1 cellular context compared by ENCODE assay signal in the genomic region with DNA sequence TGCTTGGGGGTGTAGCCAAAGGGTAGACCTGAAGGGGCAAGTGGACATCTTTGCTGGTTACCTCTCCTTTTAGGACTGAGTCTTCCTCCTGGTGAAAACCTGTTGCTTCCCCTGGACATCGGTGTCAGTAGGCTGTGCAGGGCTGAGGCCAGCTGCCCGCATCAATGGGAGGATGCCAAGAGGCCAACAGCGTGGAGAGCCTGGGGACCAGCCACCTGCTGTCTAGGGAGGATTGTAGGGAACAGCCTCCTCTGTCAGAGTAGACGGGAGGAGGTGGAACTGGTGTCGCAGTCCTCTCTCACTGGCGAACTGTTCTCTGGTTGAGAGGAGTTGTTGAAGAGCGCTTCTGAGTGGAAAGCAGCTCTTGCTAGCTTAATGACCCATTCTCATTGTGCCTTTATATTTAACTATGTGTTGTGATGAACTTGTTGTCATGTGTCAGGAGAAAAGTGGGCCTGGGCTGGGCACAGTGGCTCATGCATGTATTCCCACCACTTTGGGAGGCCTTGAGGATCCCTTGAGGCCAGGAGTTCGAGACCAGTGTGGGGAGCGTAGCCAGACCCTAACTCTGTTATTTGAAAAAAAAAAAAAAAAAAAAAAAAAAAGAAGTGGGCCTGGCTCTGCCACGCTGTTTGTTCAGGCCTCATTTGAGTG.
TF ChIP-seq lines count a peak whose summit lies in the region.

No MANE protein-coding gene starts in this region.

TF ChIP-seq in HepG2, 621 proteins besides CTCF, POLR2A, EP300 and RAD21:
- TF ChIP-seq SNAPC2 (CRISPR knock-in tag; IDR thresholded peaks at IDR 0.05) (no peak), CCDC6 (CRISPR knock-in tag; IDR thresholded peaks at IDR 0.05) (no peak), SALL1 (CRISPR knock-in tag; IDR thresholded peaks at IDR 0.05) (no peak), NR2C2 (CRISPR knock-in tag; IDR thresholded peaks at IDR 0.05; ENCODE audit: borderline replicate concordance) (no peak), ISX (CRISPR knock-in tag; conservative IDR thresholded peaks at IDR 0.05) (no peak), ZNF615 (CRISPR knock-in tag; IDR thresholded peaks at IDR 0.05; ENCODE audit: borderline replicate concordance) (no peak), KAT8 (CRISPR knock-in tag; IDR thresholded peaks at IDR 0.05) (no peak), CC2D1A (CRISPR knock-in tag; IDR thresholded peaks at IDR 0.05) (no peak), HMG20A (CRISPR knock-in tag; IDR thresholded peaks at IDR 0.05; ENCODE audit: borderline replicate concordance) (no peak), KLF15 (CRISPR knock-in tag; IDR thresholded peaks at IDR 0.05; ENCODE audit: borderline replicate concordance) (no peak), ZNF230 (CRISPR knock-in tag; IDR thresholded peaks at IDR 0.05) (no peak), ZNF225 (CRISPR knock-in tag; IDR thresholded peaks at IDR 0.05) (no peak), ZNF781 (CRISPR knock-in tag; IDR thresholded peaks at IDR 0.05; ENCODE audit: borderline replicate concordance, not compliant biosample characterization) (no peak)
- TF ChIP-seq, protein P1, sequence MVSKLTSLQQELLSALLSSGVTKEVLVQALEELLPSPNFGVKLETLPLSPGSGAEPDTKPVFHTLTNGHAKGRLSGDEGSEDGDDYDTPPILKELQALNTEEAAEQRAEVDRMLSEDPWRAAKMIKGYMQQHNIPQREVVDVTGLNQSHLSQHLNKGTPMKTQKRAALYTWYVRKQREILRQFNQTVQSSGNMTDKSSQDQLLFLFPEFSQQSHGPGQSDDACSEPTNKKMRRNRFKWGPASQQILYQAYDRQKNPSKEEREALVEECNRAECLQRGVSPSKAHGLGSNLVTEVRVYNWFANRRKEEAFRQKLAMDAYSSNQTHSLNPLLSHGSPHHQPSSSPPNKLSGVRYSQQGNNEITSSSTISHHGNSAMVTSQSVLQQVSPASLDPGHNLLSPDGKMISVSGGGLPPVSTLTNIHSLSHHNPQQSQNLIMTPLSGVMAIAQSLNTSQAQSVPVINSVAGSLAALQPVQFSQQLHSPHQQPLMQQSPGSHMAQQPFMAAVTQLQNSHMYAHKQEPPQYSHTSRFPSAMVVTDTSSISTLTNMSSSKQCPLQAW (CRISPR knock-in tag; IDR thresholded peaks at IDR 0.05) = no peak
- TF ChIP-seq, protein P2, sequence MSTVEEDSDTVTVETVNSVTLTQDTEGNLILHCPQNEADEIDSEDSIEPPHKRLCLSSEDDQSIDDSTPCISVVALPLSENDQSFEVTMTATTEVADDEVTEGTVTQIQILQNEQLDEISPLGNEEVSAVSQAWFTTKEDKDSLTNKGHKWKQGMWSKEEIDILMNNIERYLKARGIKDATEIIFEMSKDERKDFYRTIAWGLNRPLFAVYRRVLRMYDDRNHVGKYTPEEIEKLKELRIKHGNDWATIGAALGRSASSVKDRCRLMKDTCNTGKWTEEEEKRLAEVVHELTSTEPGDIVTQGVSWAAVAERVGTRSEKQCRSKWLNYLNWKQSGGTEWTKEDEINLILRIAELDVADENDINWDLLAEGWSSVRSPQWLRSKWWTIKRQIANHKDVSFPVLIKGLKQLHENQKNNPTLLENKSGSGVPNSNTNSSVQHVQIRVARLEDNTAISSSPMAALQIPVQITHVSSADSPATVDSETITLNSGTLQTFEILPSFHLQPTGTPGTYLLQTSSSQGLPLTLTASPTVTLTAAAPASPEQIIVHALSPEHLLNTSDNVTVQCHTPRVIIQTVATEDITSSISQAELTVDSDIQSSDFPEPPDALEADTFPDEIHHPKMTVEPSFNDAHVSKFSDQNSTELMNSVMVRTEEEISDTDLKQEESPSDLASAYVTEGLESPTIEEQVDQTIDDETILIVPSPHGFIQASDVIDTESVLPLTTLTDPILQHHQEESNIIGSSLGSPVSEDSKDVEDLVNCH (CRISPR knock-in tag; IDR thresholded peaks at IDR 0.05) = no peak
- TF ChIP-seq, protein P3, sequence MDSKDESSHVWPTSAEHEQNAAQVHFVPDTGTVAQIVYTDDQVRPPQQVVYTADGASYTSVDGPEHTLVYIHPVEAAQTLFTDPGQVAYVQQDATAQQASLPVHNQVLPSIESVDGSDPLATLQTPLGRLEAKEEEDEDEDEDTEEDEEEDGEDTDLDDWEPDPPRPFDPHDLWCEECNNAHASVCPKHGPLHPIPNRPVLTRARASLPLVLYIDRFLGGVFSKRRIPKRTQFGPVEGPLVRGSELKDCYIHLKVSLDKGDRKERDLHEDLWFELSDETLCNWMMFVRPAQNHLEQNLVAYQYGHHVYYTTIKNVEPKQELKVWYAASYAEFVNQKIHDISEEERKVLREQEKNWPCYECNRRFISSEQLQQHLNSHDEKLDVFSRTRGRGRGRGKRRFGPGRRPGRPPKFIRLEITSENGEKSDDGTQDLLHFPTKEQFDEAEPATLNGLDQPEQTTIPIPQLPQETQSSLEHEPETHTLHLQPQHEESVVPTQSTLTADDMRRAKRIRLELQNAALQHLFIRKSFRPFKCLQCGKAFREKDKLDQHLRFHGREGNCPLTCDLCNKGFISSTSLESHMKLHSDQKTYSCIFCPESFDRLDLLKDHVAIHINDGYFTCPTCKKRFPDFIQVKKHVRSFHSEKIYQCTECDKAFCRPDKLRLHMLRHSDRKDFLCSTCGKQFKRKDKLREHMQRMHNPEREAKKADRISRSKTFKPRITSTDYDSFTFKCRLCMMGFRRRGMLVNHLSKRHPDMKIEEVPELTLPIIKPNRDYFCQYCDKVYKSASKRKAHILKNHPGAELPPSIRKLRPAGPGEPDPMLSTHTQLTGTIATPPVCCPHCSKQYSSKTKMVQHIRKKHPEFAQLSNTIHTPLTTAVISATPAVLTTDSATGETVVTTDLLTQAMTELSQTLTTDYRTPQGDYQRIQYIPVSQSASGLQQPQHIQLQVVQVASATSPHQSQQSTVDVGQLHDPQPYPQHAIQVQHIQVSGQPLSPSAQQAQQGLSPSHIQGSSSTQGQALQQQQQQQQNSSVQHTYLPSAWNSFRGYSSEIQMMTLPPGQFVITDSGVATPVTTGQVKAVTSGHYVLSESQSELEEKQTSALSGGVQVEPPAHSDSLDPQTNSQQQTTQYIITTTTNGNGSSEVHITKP (CRISPR knock-in tag; IDR thresholded peaks at IDR 0.05; ENCODE audit: low read depth) = no peak
- TF ChIP-seq, protein P4, sequence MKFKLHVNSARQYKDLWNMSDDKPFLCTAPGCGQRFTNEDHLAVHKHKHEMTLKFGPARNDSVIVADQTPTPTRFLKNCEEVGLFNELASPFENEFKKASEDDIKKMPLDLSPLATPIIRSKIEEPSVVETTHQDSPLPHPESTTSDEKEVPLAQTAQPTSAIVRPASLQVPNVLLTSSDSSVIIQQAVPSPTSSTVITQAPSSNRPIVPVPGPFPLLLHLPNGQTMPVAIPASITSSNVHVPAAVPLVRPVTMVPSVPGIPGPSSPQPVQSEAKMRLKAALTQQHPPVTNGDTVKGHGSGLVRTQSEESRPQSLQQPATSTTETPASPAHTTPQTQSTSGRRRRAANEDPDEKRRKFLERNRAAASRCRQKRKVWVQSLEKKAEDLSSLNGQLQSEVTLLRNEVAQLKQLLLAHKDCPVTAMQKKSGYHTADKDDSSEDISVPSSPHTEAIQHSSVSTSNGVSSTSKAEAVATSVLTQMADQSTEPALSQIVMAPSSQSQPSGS (CRISPR knock-in tag; IDR thresholded peaks at IDR 0.05) = no peak
